ENCODE assay signal across 8 cellular contexts in the genomic region with DNA sequence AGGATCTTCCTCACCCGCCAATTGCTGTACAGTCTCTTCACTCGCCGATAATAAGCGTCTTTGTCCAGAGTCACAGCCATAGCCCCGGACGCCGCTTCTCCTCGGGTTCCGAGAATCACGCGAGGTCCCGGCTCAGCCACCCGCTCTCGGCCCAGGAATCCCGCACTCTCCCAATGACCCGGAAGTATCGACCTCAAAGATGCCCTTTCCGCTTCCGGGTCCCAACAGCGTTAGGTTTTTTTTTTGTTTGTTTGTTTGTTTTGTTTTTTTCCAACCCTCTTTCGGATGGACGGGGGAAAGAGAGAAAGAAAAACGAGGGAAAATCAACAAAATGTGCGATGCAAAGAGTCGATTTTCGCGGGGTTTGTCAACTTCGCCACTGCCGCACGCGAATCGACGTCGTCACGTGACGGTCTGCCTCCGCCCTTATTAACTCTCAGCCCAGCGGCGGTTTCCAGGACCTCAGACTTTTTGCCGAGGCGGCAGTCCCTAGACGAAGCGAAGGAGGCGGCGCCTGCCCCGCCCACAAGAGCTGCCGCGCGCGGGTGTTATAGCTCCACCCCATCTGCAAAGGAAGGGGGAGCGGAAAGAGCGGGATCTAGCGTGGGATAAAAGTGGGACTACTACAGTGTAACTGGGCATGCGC. TPM values are rescaled to one million over a fixed set of nuclear protein-coding genes. Genes with fewer than 3 reads are reported as not detected.
DNase-seq lines count a peak whose midpoint lies in the region; ATAC-seq, FAIRE-seq and TF ChIP-seq lines count a peak whose summit lies in the region.

A gene (minus strand): TSS at position 172 of the 646 bp plus-strand sequence. CDS start 92 bp downstream, at position 80.

- H3K4me1 ChIP-seq in kidney (ENCODE audit: control insufficient read depth in 1 of 2, insufficient read depth in 1 of 2, low read depth in 1 of 2, low read length in 2 of 2): peaks cover 0 to 2% of the 10 kb centered on the region in 2 donors

- DNase-seq in AG20443 (ENCODE audit: low spot score): peak; percentile 96
- peak; percentile 96 for DNase-seq in NCI-H510A (lab: John Stamatoyannopoulos, UW)
- peak; percentile 89 for DNase-seq in activated CD4-positive, alpha-beta T cell treated with anti-CD3 and anti-CD28 coated beads for 1 hour
- DNase-seq in cerebellum (ENCODE audit: low spot score): peak; percentile 90
- peak; percentile 99 for DNase-seq in kidney
- peak; percentile 98 for DNase-seq in stimulated activated CD4-positive, alpha-beta T cell treated with anti-CD3 and anti-CD28 coated beads, Interleukin-15, amount 100 ng/mL, for 24 hours

- no peaks in the 10 kb centered on the region for H3K9me3 ChIP-seq in kidney (ENCODE audit: control insufficient read depth in 1 of 2, low read length in 2 of 2)

- no peak for TF ChIP-seq CTCF in kidney (IDR thresholded peaks at IDR 0.05; ENCODE audit: borderline replicate concordance, extremely low read depth, insufficient read depth)

- peak; percentile 66 for TF ChIP-seq POLR2A in GM19099 (IDR thresholded peaks at IDR 0.05; ENCODE audit: extremely low read depth, insufficient read length, low read depth)

- H3K4me3 ChIP-seq in kidney (ENCODE audit: low read length in 2 of 2): peak within 1 kb of the TSS; percentile 94 to 97

- FAIRE-seq in kidney (lab: Jason Lieb, UNC): peak; percentile 65

- intact Hi-C loops in kidney (cut with DNase I): no loop called here

- H3K36me3 ChIP-seq in kidney (ENCODE audit: control insufficient read depth in 1 of 2, insufficient read depth in 2 of 2, low read length in 2 of 2): peaks cover 8 to 10% of the 10 kb centered on the region in 2 donors

- peak within 1 kb of the TSS; percentile 68 to 96 for H3K9ac ChIP-seq in kidney (ENCODE audit: low read length in 2 of 2)

- H3K27ac ChIP-seq in kidney (ENCODE audit: low read depth in 2 of 2, low read length in 2 of 2): peak within 1 kb of the TSS; percentile 61 to 95

- ATAC-seq in HG03432 (IDR thresholded peaks at IDR 0.05; ENCODE audit: unreplicated experiment): peak; percentile 92

RNA-seq across cellular contexts. Expression of the gene that starts here (rescaled TPM):
- 71.2 TPM for total RNA-seq in cerebellum
- 58.8 TPM for total RNA-seq in kidney
- 38.1 TPM for polyA plus RNA-seq in kidney (ENCODE audit: insufficient read depth, low read depth, low replicate concordance)

Comparison
In these comparisons a context has a peak if more than half of its experiments do, and no peak if none do; other contexts are left out.
1. Peak in every context shown above with its lines: DNase-seq, ATAC-seq, H3K4me3 ChIP-seq and H3K27ac ChIP-seq.